In genomic region chr7:78039791-78040776, GRCh38 we compare ENCODE assay signal across 7 cellular contexts.
DNase-seq lines count a peak whose midpoint lies in the region; ATAC-seq and TF ChIP-seq lines count a peak whose summit lies in the region.

No MANE protein-coding gene starts in this region.

- no peaks in the 10 kb centered on the region for H4K20me1 ChIP-seq in OCI-LY3 (ENCODE audit: insufficient read depth, low read length)

- H3K36me3 Mint-ChIP-seq in activated naive CD8-positive, alpha-beta T cell treated with anti-CD3 and anti-CD28 coated beads, Interleukin-2, amount 50 U/mL, for 24 hours (ENCODE audit: low read depth), result no peaks in the 10 kb centered on the region

- H3K9me3 ChIP-seq in OCI-LY3 (ENCODE audit: insufficient read depth, low read length) (no peaks in the 10 kb centered on the region), tibial nerve (no peaks in the 10 kb centered on the region)

- ATAC-seq in GM18861 (IDR thresholded peaks at IDR 0.05; ENCODE audit: unreplicated experiment) (peak; percentile 52), HG02759 (IDR thresholded peaks at IDR 0.05; ENCODE audit: unreplicated experiment) (peak; percentile 97), left colon (peak; percentile 62)
- ATAC-seq in activated naive CD8-positive, alpha-beta T cell treated with anti-CD3 and anti-CD28 coated beads, Interleukin-2, amount 50 U/mL, for 24 hours, result peak; percentile 82

- H3K9ac ChIP-seq in OCI-LY3 (ENCODE audit: low read length), result no peak overlapping the region

- no peaks in the 10 kb centered on the region for H3K9me3 Mint-ChIP-seq in activated naive CD8-positive, alpha-beta T cell treated with anti-CD3 and anti-CD28 coated beads, Interleukin-2, amount 50 U/mL, for 24 hours

- TF ChIP-seq EP300 in tibial nerve (IDR thresholded peaks at IDR 0.05), result no peak

- no peaks in the 10 kb centered on the region for H3K4me1 Mint-ChIP-seq in activated naive CD8-positive, alpha-beta T cell treated with anti-CD3 and anti-CD28 coated beads, Interleukin-2, amount 50 U/mL, for 24 hours

- intact Hi-C loops in left colon (cut with DNase I, micrococcal nuclease), result no loop called here

- TF ChIP-seq CTCF in OCI-LY3 (IDR thresholded peaks at IDR 0.05; ENCODE audit: low read depth, low read length) (peak; percentile 84), tibial nerve (IDR thresholded peaks at IDR 0.05) (peak; percentile 43 to 79 (median 60))

- H3K4me3 Mint-ChIP-seq in activated naive CD8-positive, alpha-beta T cell treated with anti-CD3 and anti-CD28 coated beads, Interleukin-2, amount 50 U/mL, for 24 hours, result no peak overlapping the region

- no peak overlapping the region for H3K27ac ChIP-seq in OCI-LY3 (ENCODE audit: low read length)
- H3K27ac ChIP-seq in tibial nerve, result no peak overlapping the region

- 39 to 42% methylated on average over 31 to 40 of the region's 40 CpGs for WGBS in tibial nerve, 2 donors

- no peak for TF ChIP-seq POLR2A in tibial nerve (IDR thresholded peaks at IDR 0.05)

- DNase-seq in activated naive CD8-positive, alpha-beta T cell treated with anti-CD3 and anti-CD28 coated beads, Interleukin-2, amount 50 U/mL, for 24 hours, result peak; percentile 70
- peak in 1 of 2 donors; percentile 41 for DNase-seq in left colon
- DNase-seq in tibial nerve (ENCODE audit: low spot score in 2 of 2), result no peak
- DNase-seq in COLO829 (ENCODE audit: low spot score), result no peak

- H3K4me3 ChIP-seq in OCI-LY3 (ENCODE audit: low read length) (peak overlapping the region; percentile 45), tibial nerve (no peak overlapping the region)

- H3K36me3 ChIP-seq in OCI-LY3 (replicated peaks; ENCODE audit: low read depth, low read length) (no peaks in the 10 kb centered on the region), tibial nerve (no peaks in the 10 kb centered on the region)

- peaks cover 16% of the 10 kb centered on the region for H3K27me3 Mint-ChIP-seq in activated naive CD8-positive, alpha-beta T cell treated with anti-CD3 and anti-CD28 coated beads, Interleukin-2, amount 50 U/mL, for 24 hours

- H3K4me1 ChIP-seq in OCI-LY3 (ENCODE audit: low read length) (0 out of 2 replicates have a peak, but pooled peaks cover 2% of the 10 kb centered on the region), tibial nerve (peaks cover 0 to 6% (median 0%) of the 10 kb centered on the region in 4 donors)

- peaks cover 24% of the 10 kb centered on the region for H3K27me3 ChIP-seq in OCI-LY3 (ENCODE audit: low read depth, low read length)
- no peaks in the 10 kb centered on the region for H3K27me3 ChIP-seq in tibial nerve

- no peak overlapping the region for H3K27ac Mint-ChIP-seq in activated naive CD8-positive, alpha-beta T cell treated with anti-CD3 and anti-CD28 coated beads, Interleukin-2, amount 50 U/mL, for 24 hours

- no peaks in the 10 kb centered on the region for H3K79me2 ChIP-seq in OCI-LY3 (ENCODE audit: low read length)

- peak overlapping the region; percentile 66 for H3K4me2 ChIP-seq in OCI-LY3 (ENCODE audit: low read length)

- no peak overlapping the region; the same call in 1 of the 2 replicates for H2AFZ ChIP-seq in OCI-LY3 (ENCODE audit: low read depth, low read length)
